In the genomic region with DNA sequence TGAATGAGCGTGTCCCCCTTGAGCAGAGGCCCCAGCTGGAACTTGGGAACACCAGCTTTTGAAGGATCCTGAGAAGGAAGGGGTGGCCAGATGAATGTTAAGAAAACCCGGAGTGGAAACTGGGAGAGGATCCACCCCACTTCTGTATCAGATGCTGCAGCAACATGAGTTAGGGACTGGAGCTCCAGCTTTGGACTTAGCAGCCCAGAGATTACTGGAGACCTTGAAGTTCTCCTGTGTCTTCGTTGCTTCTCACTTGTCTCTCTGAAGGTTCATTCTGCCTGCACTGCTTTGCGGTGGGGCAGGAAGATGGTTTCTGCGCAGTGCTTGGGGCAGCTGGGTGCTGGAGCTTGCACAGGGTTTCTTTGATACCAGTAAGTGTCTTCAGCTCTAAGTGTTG, we compare ENCODE assay signal across 11 cellular contexts. TPM values are rescaled to one million over a fixed set of nuclear protein-coding genes. Genes with fewer than 3 reads are reported as not detected.
DNase-seq lines count a peak whose midpoint lies in the region; ATAC-seq and TF ChIP-seq lines count a peak whose summit lies in the region.
"Had no signal": no experiment of that assay in that cellular context is flagged by ENCODE, and none has a peak within 500 bp of the region (broad histone marks: within the 10 kb centered on the region; RNA-seq: fewer than 3 reads in every experiment).

No MANE protein-coding gene starts in this region.

- TF ChIP-seq CTCF in NB4 (IDR thresholded peaks at IDR 0.05; ENCODE audit: low read depth, low read length) (no peak), astrocyte of the spinal cord (IDR thresholded peaks at IDR 0.05; ENCODE audit: low read depth, low read length) (no peak), natural killer cell (IDR thresholded peaks at IDR 0.05) (no peak)

- H3K4me1 ChIP-seq in ES-I3 (ENCODE audit: insufficient read depth, low read length): no peaks in the 10 kb centered on the region

- no peak overlapping the region for H3K27ac Mint-ChIP-seq in natural killer cell

- H3K36me3 ChIP-seq in ES-I3 (ENCODE audit: insufficient read depth, low read length): no peaks in the 10 kb centered on the region; the same call in 1 of the 2 replicates

- no peak overlapping the region for H3K27ac ChIP-seq in caudate nucleus (ENCODE audit: low read depth, low read length)

- intact Hi-C loops in natural killer cell (cut with micrococcal nuclease): no loop called here

- TF ChIP-seq POLR2A in NB4 (IDR thresholded peaks at IDR 0.05; ENCODE audit: extremely low read depth, insufficient read length): no peak

- H3K4me3 ChIP-seq in NB4 (ENCODE audit: low read depth, low read length) (no peak overlapping the region), astrocyte of the spinal cord (ENCODE audit: low read depth, low read length) (no peak overlapping the region)

- H3K9me3 Mint-ChIP-seq in natural killer cell: no peaks in the 10 kb centered on the region

- H3K4me1 Mint-ChIP-seq in natural killer cell: peaks cover 57 to 60% of the 10 kb centered on the region in 2 donors

- H3K9me3 ChIP-seq in ES-I3 (ENCODE audit: control insufficient read depth, insufficient read depth, low read length): no peaks in the 10 kb centered on the region

- DNase-seq in NB4 (ENCODE audit: low read depth) (peak; percentile 62), astrocyte of the spinal cord (ENCODE audit: low read depth, low spot score) (peak; percentile 14), iPS-NIHi11 (ENCODE audit: low spot score) (peak; percentile 72), caudate nucleus (lab: John Stamatoyannopoulos, UW) (no peak), 8988T (no peak), natural killer cell (no peak), NCI-H1694 (lab: John Stamatoyannopoulos, UW) (no peak)
- DNase-seq: left colon, NCI-H1048, Right ventricle myocardium superior had no signal

- no peak for ATAC-seq in natural killer cell
- ATAC-seq: left colon had no signal

- no peaks in the 10 kb centered on the region for H3K36me3 Mint-ChIP-seq in natural killer cell

- H3K4me3 Mint-ChIP-seq in natural killer cell: no peak overlapping the region

- in situ Hi-C loops in astrocyte of the spinal cord (cut with HindIII; ENCODE audit: low sequenced_read_pairs): no loop called here

- H3K27me3 Mint-ChIP-seq in natural killer cell (ENCODE audit: low read depth in 2 of 2): no peaks in the 10 kb centered on the region

- peak overlapping the region; percentile 24; the same call in 1 of the 2 replicates for H3K9ac ChIP-seq in ES-I3 (ENCODE audit: low read depth, low read length)

RNA-seq across cellular contexts. Expression of a gene that starts 9.3 kb away (rescaled TPM):
- 100 to 1,000 TPM in 2 of 3 donors, 10 to 100 TPM in 1; 97.3 to 105 (median 103) TPM for total RNA-seq in natural killer cell

Comparison
In these comparisons a context has a peak if more than half of its experiments do, and no peak if none do; other contexts are left out.
1. DNase-seq: peak in NB4 (single experiment), astrocyte of the spinal cord (single experiment) and iPS-NIHi11 (single experiment); none in caudate nucleus (0 of 61), 8988T (single experiment), natural killer cell (single experiment) and NCI-H1694 (single experiment).